In genomic region chr7:105017263-105018051, GRCh38 we compare ENCODE assay signal across 1 cellular context.
TF ChIP-seq lines count a peak whose summit lies in the region.

No MANE protein-coding gene starts in this region.

TF ChIP-seq in HepG2, 621 proteins besides CTCF, POLR2A, EP300 and RAD21 (continued from another document):
- TF ChIP-seq ZSCAN21 (CRISPR knock-in tag; IDR thresholded peaks at IDR 0.05; ENCODE audit: borderline replicate concordance) = no peak
- no peak for TF ChIP-seq ZNF530 (CRISPR knock-in tag; IDR thresholded peaks at IDR 0.05; ENCODE audit: low read depth)
- no peak for TF ChIP-seq ZNF790 (CRISPR knock-in tag; IDR thresholded peaks at IDR 0.05; ENCODE audit: borderline replicate concordance)
- TF ChIP-seq HNRNPUL1 (IDR thresholded peaks at IDR 0.05; ENCODE audit: low read depth, low read length) = no peak
- TF ChIP-seq, protein P1, sequence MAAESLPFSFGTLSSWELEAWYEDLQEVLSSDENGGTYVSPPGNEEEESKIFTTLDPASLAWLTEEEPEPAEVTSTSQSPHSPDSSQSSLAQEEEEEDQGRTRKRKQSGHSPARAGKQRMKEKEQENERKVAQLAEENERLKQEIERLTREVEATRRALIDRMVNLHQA (CRISPR knock-in tag; IDR thresholded peaks at IDR 0.05) = no peak
- no peak for TF ChIP-seq ZKSCAN5 (CRISPR knock-in tag; IDR thresholded peaks at IDR 0.05)
- TF ChIP-seq ZNF652 (CRISPR knock-in tag; IDR thresholded peaks at IDR 0.05; ENCODE audit: borderline replicate concordance, low read depth) = no peak
- TF ChIP-seq KAT7 (CRISPR knock-in tag; IDR thresholded peaks at IDR 0.05; ENCODE audit: borderline replicate concordance) = no peak
- no peak for TF ChIP-seq ZNF205 (CRISPR knock-in tag; IDR thresholded peaks at IDR 0.05)
- no peak for TF ChIP-seq ZFP36 (IDR thresholded peaks at IDR 0.05; ENCODE audit: borderline replicate concordance, low read depth, low read length, partially characterized antibody)
- TF ChIP-seq NFATC3 (CRISPR knock-in tag; IDR thresholded peaks at IDR 0.05) = no peak
- TF ChIP-seq YEATS4 (CRISPR knock-in tag; IDR thresholded peaks at IDR 0.05; ENCODE audit: borderline replicate concordance) = no peak
- TF ChIP-seq ISL2 (CRISPR knock-in tag; IDR thresholded peaks at IDR 0.05) = no peak
- TF ChIP-seq ZNF556 (CRISPR knock-in tag; IDR thresholded peaks at IDR 0.05; ENCODE audit: borderline replicate concordance) = no peak
- TF ChIP-seq ARID2 (CRISPR knock-in tag; IDR thresholded peaks at IDR 0.05; ENCODE audit: borderline replicate concordance) = no peak
- TF ChIP-seq ZNF841 (CRISPR knock-in tag; IDR thresholded peaks at IDR 0.05; ENCODE audit: borderline replicate concordance) = no peak
TF ChIP-seq in HepG2: peak in this region for 0.
